In genomic region chr7:143909863-143910262, GRCh38 we compare ENCODE assay signal across 28 cellular contexts. TPM values are rescaled to one million over a fixed set of nuclear protein-coding genes. Genes with fewer than 3 reads are reported as not detected.
"Had no signal": no experiment of that assay in that cellular context is flagged by ENCODE, and none has a peak within 500 bp of the region (broad histone marks: within the 10 kb centered on the region; RNA-seq: fewer than 3 reads in every experiment).

No MANE protein-coding gene starts in this region.

- H3K4me3 Mint-ChIP-seq: effector memory CD8-positive, alpha-beta T cell; mesothelial cell of epicardium; naive thymus-derived CD8-positive, alpha-beta T cell; stimulated activated naive CD8-positive, alpha-beta T cell treated with anti-CD3 and anti-CD28 coated beads, Interleukin-15, Interleukin-2, amounts not matched to agents 100 ng/mL and 50 ng/mL, for 24 hours had no signal

- H3K4me3 ChIP-seq: colonic mucosa, dorsolateral prefrontal cortex, left ventricle myocardium inferior, prostate gland, thyroid gland, upper lobe of right lung had no signal

- H3K9me3 ChIP-seq: colonic mucosa, left ventricle myocardium inferior, prostate gland, thyroid gland, upper lobe of right lung had no signal

- H3K4me1 ChIP-seq: colonic mucosa, prostate gland, upper lobe of right lung had no signal

- H3K9me3 Mint-ChIP-seq: activated naive CD4-positive, alpha-beta T cell treated with anti-CD3 and anti-CD28 coated beads, Interleukin-2, amount 50 U/mL, for 72 hours; effector memory CD8-positive, alpha-beta T cell; mesothelial cell of epicardium; naive thymus-derived CD8-positive, alpha-beta T cell; stimulated activated naive CD8-positive, alpha-beta T cell treated with anti-CD3 and anti-CD28 coated beads, Interleukin-15, Interleukin-2, amounts not matched to agents 100 ng/mL and 50 ng/mL, for 24 hours had no signal

- H3K36me3 ChIP-seq: colonic mucosa, left ventricle myocardium inferior, prostate gland, thyroid gland, upper lobe of right lung had no signal

- H3K36me3 Mint-ChIP-seq: activated naive CD4-positive, alpha-beta T cell treated with anti-CD3 and anti-CD28 coated beads, Interleukin-2, amount 50 U/mL, for 72 hours; mesothelial cell of epicardium; naive thymus-derived CD8-positive, alpha-beta T cell had no signal

- H3K27me3 ChIP-seq: colonic mucosa, dorsolateral prefrontal cortex, foreskin keratinocyte, thyroid gland, upper lobe of right lung had no signal

- DNase-seq: activated CD4-positive, alpha-beta T cell treated with anti-CD3 and anti-CD28 coated beads, Interleukin-2, amount 50 U/mL, for 1 hour; activated CD4-positive, CD25-positive, alpha-beta regulatory T cell treated with anti-CD3 and anti-CD28 coated beads, Interleukin-2, amount 50 U/mL, for 72 hours; activated gamma-delta T cell treated with Interleukin-2 at 50 U/mL for 16 hours; activated T-cell treated with anti-CD3 and anti-CD28 coated beads, Interleukin-2, amount 50 U/mL, for 1 hour; amniotic stem cell; colonic mucosa; dorsolateral prefrontal cortex; effector memory CD8-positive, alpha-beta T cell; foreskin keratinocyte; hippocampal formation; kidney glomerular epithelial cell; left ventricle myocardium inferior; naive thymus-derived CD8-positive, alpha-beta T cell; stimulated activated CD4-positive, alpha-beta T cell treated with anti-CD3 and anti-CD28 coated beads, Interleukin-1b, Interleukin-23, amount 100 ng/mL, for 48 hours; substantia nigra; thyroid gland; upper lobe of right lung had no signal

- H3K27ac Mint-ChIP-seq: effector memory CD8-positive, alpha-beta T cell; mesothelial cell of epicardium; naive thymus-derived CD8-positive, alpha-beta T cell; stimulated activated naive CD8-positive, alpha-beta T cell treated with anti-CD3 and anti-CD28 coated beads, Interleukin-15, Interleukin-2, amounts not matched to agents 100 ng/mL and 50 ng/mL, for 24 hours had no signal

- ATAC-seq: activated naive CD4-positive, alpha-beta T cell treated with anti-CD3 and anti-CD28 coated beads, Interleukin-2, amount 50 U/mL, for 72 hours; effector memory CD8-positive, alpha-beta T cell; esophagus mucosa; foreskin keratinocyte; naive thymus-derived CD8-positive, alpha-beta T cell; upper lobe of right lung had no signal

RNA-seq across cellular contexts. Expression of gene OR2F2, which starts 25.2 kb away (rescaled TPM):
- total RNA-seq: activated naive CD4-positive, alpha-beta T cell treated with anti-CD3 and anti-CD28 coated beads, Interleukin-2, amount 50 U/mL, for 72 hours; bronchial epithelial cell; colonic mucosa; dorsolateral prefrontal cortex; endothelial cell of umbilical vein; esophagus mucosa; foreskin keratinocyte; left ventricle myocardium inferior; lung microvascular endothelial cell; mesothelial cell of epicardium; naive thymus-derived CD8-positive, alpha-beta T cell; osteocyte; prostate gland; skeletal muscle tissue; T-helper 2 cell treated with Interferon-gamma antibody and Interleukin-4, amounts not matched to agents 100 ng/mL and 5 ng/mL, for 36 hours; thyroid gland; upper lobe of right lung had no signal
- polyA plus RNA-seq: endothelial cell of umbilical vein; foreskin keratinocyte; naive thymus-derived CD8-positive, alpha-beta T cell had no signal

RNA-seq across cellular contexts. Expression of gene OR2F1, which starts 44.8 kb away (rescaled TPM):
- total RNA-seq: activated naive CD4-positive, alpha-beta T cell treated with anti-CD3 and anti-CD28 coated beads, Interleukin-2, amount 50 U/mL, for 72 hours; bronchial epithelial cell; colonic mucosa; endothelial cell of umbilical vein; esophagus mucosa; foreskin keratinocyte; left ventricle myocardium inferior; lung microvascular endothelial cell; mesothelial cell of epicardium; naive thymus-derived CD8-positive, alpha-beta T cell; osteocyte; prostate gland; skeletal muscle tissue; T-helper 2 cell treated with Interferon-gamma antibody and Interleukin-4, amounts not matched to agents 100 ng/mL and 5 ng/mL, for 36 hours; thyroid gland; upper lobe of right lung had no signal
- polyA plus RNA-seq: endothelial cell of umbilical vein; foreskin keratinocyte; naive thymus-derived CD8-positive, alpha-beta T cell had no signal
